Comparison of ENCODE assay signal across 9 cellular contexts in genomic region chr4:36208884-36209473, GRCh38. TPM values are rescaled to one million over a fixed set of nuclear protein-coding genes. Genes with fewer than 3 reads are reported as not detected.
DNase-seq lines count a peak whose midpoint lies in the region; ATAC-seq and TF ChIP-seq lines count a peak whose summit lies in the region.
"Had no signal": no experiment of that assay in that cellular context is flagged by ENCODE, and none has a peak within 500 bp of the region (broad histone marks: within the 10 kb centered on the region; RNA-seq: fewer than 3 reads in every experiment).

No MANE protein-coding gene starts in this region.

- TF ChIP-seq CTCF in testis (IDR thresholded peaks at IDR 0.05) (no peak), body of pancreas (IDR thresholded peaks at IDR 0.05) (no peak)

- H3K27me3 Mint-ChIP-seq in activated naive CD4-positive, alpha-beta T cell treated with anti-CD3 and anti-CD28 coated beads, Interleukin-2, amount 10 ng/mL, durations not matched to agents 7 days and 5 days, result no peaks in the 10 kb centered on the region

- CTCF ChIA-PET in activated naive CD4-positive, alpha-beta T cell treated with anti-CD3 and anti-CD28 coated beads, Interleukin-2, amount 10 ng/mL, durations not matched to agents 7 days and 5 days (lab: Charles Lee), result no interaction called here

- 67 to 86% methylated on average over 4 of the region's 4 CpGs for WGBS in testis, 2 donors
- 85 to 90% methylated on average over 4 of the region's 4 CpGs for WGBS in body of pancreas, 2 donors

- intact Hi-C loops in testis (cut with DNase I; ENCODE audit: low total_unique reads), result no loop called here
- intact Hi-C loops in body of pancreas (cut with DNase I), result no loop called here

- H3K27me3 ChIP-seq in testis, result no peaks in the 10 kb centered on the region
- no peaks in the 10 kb centered on the region for H3K27me3 ChIP-seq in body of pancreas

- H3K4me3 Mint-ChIP-seq in activated naive CD4-positive, alpha-beta T cell treated with anti-CD3 and anti-CD28 coated beads, Interleukin-2, amount 10 ng/mL, durations not matched to agents 7 days and 5 days, result no peak overlapping the region

- peak overlapping the region; percentile 72 for H3K27ac Mint-ChIP-seq in activated naive CD4-positive, alpha-beta T cell treated with anti-CD3 and anti-CD28 coated beads, Interleukin-2, amount 10 ng/mL, durations not matched to agents 7 days and 5 days

- peak overlapping the region; percentile 52 to 54 for H3K27ac ChIP-seq in testis
- H3K27ac ChIP-seq in body of pancreas, result no peak overlapping the region

- DNase-seq in activated naive CD4-positive, alpha-beta T cell treated with anti-CD3 and anti-CD28 coated beads, Interleukin-2, amount 10 ng/mL, durations not matched to agents 7 days and 5 days, result peak; percentile 46
- DNase-seq in activated naive CD4-positive, alpha-beta T cell treated with Interleukin-2 at 50 U/mL for 16 hours, result no peak
- DNase-seq in activated CD4-positive, alpha-beta T cell treated with anti-CD3 and anti-CD28 coated beads, Interleukin-2, amount 50 U/mL, for 1 hour, result peak; percentile 22
- no peak for DNase-seq in testis
- DNase-seq in body of pancreas, result no peak
- DNase-seq in stimulated activated CD4-positive, alpha-beta T cell treated with anti-CD3 and anti-CD28 coated beads, Interleukin-2, amount 100 ng/mL, for 24 hours, result no peak
- no peak for DNase-seq in NCI-H1417 (lab: John Stamatoyannopoulos, UW)

- peaks cover 23% of the 10 kb centered on the region for H3K4me1 Mint-ChIP-seq in activated naive CD4-positive, alpha-beta T cell treated with anti-CD3 and anti-CD28 coated beads, Interleukin-2, amount 10 ng/mL, durations not matched to agents 7 days and 5 days

- ATAC-seq in HG02884 (IDR thresholded peaks at IDR 0.05; ENCODE audit: unreplicated experiment) (peak; percentile 68), body of pancreas (no peak)

- H3K36me3 ChIP-seq in testis (ENCODE audit: low read depth, missing control alignments), result no peaks in the 10 kb centered on the region
- peaks cover 0 to 5% of the 10 kb centered on the region in 2 donors for H3K36me3 ChIP-seq in body of pancreas (replicated peaks in 1 of 2; ENCODE audit: insufficient read depth in 1 of 2, low read depth in 2 of 2)

- H3K9me3 ChIP-seq in testis (no peaks in the 10 kb centered on the region), body of pancreas (no peaks in the 10 kb centered on the region)

- H3K4me1 ChIP-seq in testis (peaks cover 15% of the 10 kb centered on the region), body of pancreas (peaks cover 26% of the 10 kb centered on the region)

- H3K4me3 ChIP-seq in testis, result no peak overlapping the region
- no peak overlapping the region for H3K4me3 ChIP-seq in body of pancreas

- H3K9me3 Mint-ChIP-seq in activated naive CD4-positive, alpha-beta T cell treated with anti-CD3 and anti-CD28 coated beads, Interleukin-2, amount 10 ng/mL, durations not matched to agents 7 days and 5 days, result no peaks in the 10 kb centered on the region

- H3K36me3 Mint-ChIP-seq in activated naive CD4-positive, alpha-beta T cell treated with anti-CD3 and anti-CD28 coated beads, Interleukin-2, amount 10 ng/mL, durations not matched to agents 7 days and 5 days, result peaks cover 46% of the 10 kb centered on the region

- TF ChIP-seq POLR2A in testis (IDR thresholded peaks at IDR 0.05) (no peak), body of pancreas (IDR thresholded peaks at IDR 0.05) (no peak)

RNA-seq across cellular contexts. Expression of gene ARAP2, which starts 35.3 kb away (rescaled TPM):
- total RNA-seq in testis (10 to 100 TPM; 81.1 to 91.0 TPM), body of pancreas (10 to 100 TPM; 12.5 to 14.3 TPM)
- 10.9 TPM for polyA plus RNA-seq in testis (ENCODE audit: insufficient read depth, low read depth, low replicate concordance)
- polyA plus RNA-seq: BJ had no signal

Comparison
In these comparisons a context has a peak if more than half of its experiments do, and no peak if none do; other contexts are left out.
1. DNase-seq: peak in activated naive CD4-positive, alpha-beta T cell treated with anti-CD3 and anti-CD28 coated beads, Interleukin-2, amount 10 ng/mL, durations not matched to agents 7 days and 5 days (single experiment) and activated CD4-positive, alpha-beta T cell treated with anti-CD3 and anti-CD28 coated beads, Interleukin-2, amount 50 U/mL, for 1 hour (single experiment); none in activated naive CD4-positive, alpha-beta T cell treated with Interleukin-2 at 50 U/mL for 16 hours (single experiment), testis (single experiment), body of pancreas (0 of 4), stimulated activated CD4-positive, alpha-beta T cell treated with anti-CD3 and anti-CD28 coated beads, Interleukin-2, amount 100 ng/mL, for 24 hours (0 of 2) and NCI-H1417 (0 of 3).
2. H3K27ac ChIP-seq: peak in testis (2 of 2); none in body of pancreas (0 of 4).
3. RNA of gene ARAP2, which starts 35.3 kb away (total RNA-seq): 81.1 to 91.0 TPM in testis; 12.5 to 14.3 TPM in body of pancreas; every median in the first group is over 4 times any median in the second.